Comparison of ENCODE assay signal across 17 cellular contexts in the genomic region with DNA sequence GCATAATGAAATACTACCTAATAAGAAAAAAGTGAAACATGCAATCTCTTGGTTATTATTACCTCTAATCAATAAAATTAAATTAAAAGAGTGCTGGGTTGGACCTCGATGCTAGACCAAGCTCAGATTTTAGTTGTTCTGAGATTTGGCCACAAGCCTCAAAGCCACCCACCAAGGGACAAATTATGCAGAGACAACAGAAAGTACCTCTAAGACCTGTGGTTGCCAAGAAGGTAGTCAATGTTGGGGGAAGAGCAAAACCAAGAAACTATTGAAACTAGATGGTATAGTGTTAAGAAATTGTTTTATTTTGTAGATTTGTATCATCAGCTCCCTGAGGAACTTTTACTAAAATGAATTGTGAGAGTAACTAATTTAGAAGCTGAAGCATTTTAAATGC.
"Had no signal": no experiment of that assay in that cellular context is flagged by ENCODE, and none has a peak within 500 bp of the region (broad histone marks: within the 10 kb centered on the region; RNA-seq: fewer than 3 reads in every experiment).

No MANE protein-coding gene starts in this region.

- H3K27me3 ChIP-seq: body of pancreas, right lobe of liver had no signal

- H3K4me1 Mint-ChIP-seq: activated naive CD4-positive, alpha-beta T cell treated with anti-CD3 and anti-CD28 coated beads, Interleukin-2, amount 50 U/mL, for 24 hours; neural crest cell had no signal

- H3K9me3 ChIP-seq: body of pancreas, right lobe of liver had no signal

- H3K36me3 Mint-ChIP-seq: activated naive CD4-positive, alpha-beta T cell treated with anti-CD3 and anti-CD28 coated beads, Interleukin-2, amount 50 U/mL, for 24 hours; type B pancreatic cell had no signal

- H3K9me3 Mint-ChIP-seq: activated naive CD4-positive, alpha-beta T cell treated with anti-CD3 and anti-CD28 coated beads, Interleukin-2, amount 50 U/mL, for 24 hours; neural crest cell; stimulated activated naive CD8-positive, alpha-beta T cell treated with anti-CD3 and anti-CD28 coated beads, Interleukin-15, Interleukin-2, amounts not matched to agents 100 ng/mL and 50 ng/mL, for 24 hours; type B pancreatic cell had no signal

- H3K36me3 ChIP-seq: right lobe of liver had no signal

- H3K4me3 Mint-ChIP-seq: activated CD4-positive, alpha-beta T cell treated with anti-CD3 and anti-CD28 coated beads, Interleukin-2, amount 10 ng/mL, durations not matched to agents 7 days and 5 days; activated naive CD4-positive, alpha-beta T cell treated with anti-CD3 and anti-CD28 coated beads, Interleukin-2, amount 50 U/mL, for 24 hours; neural crest cell; stimulated activated naive CD8-positive, alpha-beta T cell treated with anti-CD3 and anti-CD28 coated beads, Interleukin-15, Interleukin-2, amounts not matched to agents 100 ng/mL and 50 ng/mL, for 24 hours; type B pancreatic cell had no signal

- H3K4me1 ChIP-seq: body of pancreas, right lobe of liver had no signal

- H3K27me3 Mint-ChIP-seq: activated naive CD4-positive, alpha-beta T cell treated with anti-CD3 and anti-CD28 coated beads, Interleukin-2, amount 50 U/mL, for 24 hours; type B pancreatic cell had no signal

- H3K27ac Mint-ChIP-seq: activated CD4-positive, alpha-beta T cell treated with anti-CD3 and anti-CD28 coated beads, Interleukin-2, amount 10 ng/mL, durations not matched to agents 7 days and 5 days; activated naive CD4-positive, alpha-beta T cell treated with anti-CD3 and anti-CD28 coated beads, Interleukin-2, amount 50 U/mL, for 24 hours; stimulated activated naive CD8-positive, alpha-beta T cell treated with anti-CD3 and anti-CD28 coated beads, Interleukin-15, Interleukin-2, amounts not matched to agents 100 ng/mL and 50 ng/mL, for 24 hours; type B pancreatic cell had no signal

- DNase-seq: activated CD4-positive, alpha-beta T cell treated with anti-CD3 and anti-CD28 coated beads, Interleukin-2, amount 10 ng/mL, durations not matched to agents 7 days and 5 days; activated effector memory CD4-positive, alpha-beta T cell treated with Interleukin-2 at 50 U/mL for 16 hours; amygdala; body of pancreas; caudate nucleus; midbrain; right lobe of liver; stimulated activated CD4-positive, alpha-beta T cell treated with anti-CD3 and anti-CD28 coated beads, Interleukin-4, amount 100 ng/mL, for 4 hours; stimulated activated CD8-positive, alpha-beta memory T cell treated with anti-CD3 and anti-CD28 coated beads, Interleukin-4, amount 100 ng/mL, for 48 hours; T-helper 9 cell had no signal

- ATAC-seq: body of pancreas, esophagus mucosa, right lobe of liver had no signal

- H3K27ac ChIP-seq: body of pancreas, right lobe of liver had no signal

- H3K4me3 ChIP-seq: body of pancreas, lung, right lobe of liver, smooth muscle cell had no signal
